8 cellular contexts compared by ENCODE assay signal in the genomic region with DNA sequence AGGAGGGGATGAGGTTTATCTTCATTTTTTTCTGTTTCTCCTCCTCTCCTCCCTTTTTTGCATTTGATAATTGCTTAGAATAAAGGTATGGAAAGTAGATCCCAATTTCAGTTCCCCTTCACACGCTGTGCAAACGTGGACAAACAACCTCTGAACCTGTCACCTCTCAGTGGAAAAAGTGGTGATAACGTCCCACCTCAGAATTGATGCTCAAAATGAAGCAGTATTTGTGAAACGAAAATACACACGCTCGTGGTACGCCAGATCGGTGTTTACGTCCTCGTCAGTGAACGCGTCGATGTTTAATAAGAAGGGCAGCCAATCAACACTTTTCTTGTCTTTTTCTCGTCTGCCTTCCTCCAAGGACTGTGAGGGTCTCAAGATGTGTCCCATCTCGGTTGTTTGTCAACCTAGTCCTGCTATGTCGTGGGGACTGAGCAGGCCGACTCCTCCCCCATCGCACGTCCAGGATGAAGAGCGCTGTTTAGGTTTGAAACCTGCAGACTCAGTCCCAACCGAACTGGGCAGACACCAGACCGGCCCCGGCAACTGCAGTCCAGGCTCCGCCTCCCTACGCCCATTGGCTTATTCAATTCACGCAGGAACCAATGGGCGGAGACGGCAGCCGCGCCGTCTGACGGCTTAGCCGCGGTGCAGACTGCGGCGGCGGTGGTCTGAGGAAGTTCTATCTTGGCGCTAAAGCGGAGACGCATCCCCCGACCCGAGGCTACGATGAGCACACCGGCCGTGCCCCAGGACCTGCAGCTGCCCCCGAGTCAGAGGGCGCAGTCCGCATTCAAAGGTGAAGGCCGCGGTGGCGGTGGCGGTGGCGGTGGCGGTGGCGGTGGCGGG.
DNase-seq lines count a peak whose midpoint lies in the region; ATAC-seq and TF ChIP-seq lines count a peak whose summit lies in the region.

A gene with protein sequence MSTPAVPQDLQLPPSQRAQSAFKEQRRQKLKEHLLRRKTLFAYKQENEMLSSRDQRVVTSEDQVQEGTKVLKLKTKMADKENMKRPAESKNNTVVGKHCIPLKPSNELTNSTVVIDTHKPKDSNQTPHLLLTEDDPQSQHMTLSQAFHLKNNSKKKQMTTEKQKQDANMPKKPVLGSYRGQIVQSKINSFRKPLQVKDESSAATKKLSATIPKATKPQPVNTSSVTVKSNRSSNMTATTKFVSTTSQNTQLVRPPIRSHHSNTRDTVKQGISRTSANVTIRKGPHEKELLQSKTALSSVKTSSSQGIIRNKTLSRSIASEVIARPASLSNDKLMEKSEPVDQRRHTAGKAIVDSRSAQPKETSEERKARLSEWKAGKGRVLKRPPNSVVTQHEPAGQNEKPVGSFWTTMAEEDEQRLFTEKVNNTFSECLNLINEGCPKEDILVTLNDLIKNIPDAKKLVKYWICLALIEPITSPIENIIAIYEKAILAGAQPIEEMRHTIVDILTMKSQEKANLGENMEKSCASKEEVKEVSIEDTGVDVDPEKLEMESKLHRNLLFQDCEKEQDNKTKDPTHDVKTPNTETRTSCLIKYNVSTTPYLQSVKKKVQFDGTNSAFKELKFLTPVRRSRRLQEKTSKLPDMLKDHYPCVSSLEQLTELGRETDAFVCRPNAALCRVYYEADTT (plus strand): TSS at position 654 of the 852 bp plus-strand sequence. CDS start 79 bp downstream, at position 733.

- DNase-seq in AG09309 (ENCODE audit: low read depth), result peak; percentile 66
- DNase-seq in NCI-H446 (lab: John Stamatoyannopoulos, UW), result peak; percentile 81 to 90
- DNase-seq in activated CD4-positive, CD25-positive, alpha-beta regulatory T cell treated with anti-CD3 and anti-CD28 coated beads, Interleukin-2, amount 50 U/mL, for 16 hours (ENCODE audit: low read depth, low spot score), result peak; percentile 87
- DNase-seq in cerebellar cortex (ENCODE audit: low spot score), result peak; percentile 97
- peak; percentile 98 for DNase-seq in islet precursor cell
- DNase-seq in stimulated activated CD4-positive, alpha-beta T cell treated with anti-CD3 and anti-CD28 coated beads, Interleukin-12 subunit alpha, Interleukin-12 subunit beta, amount 100 ng/mL, for 48 hours (ENCODE audit: low read depth in 2 of 3, low spot score in 1 of 3), result peak; percentile 85 to 90 (median 87)

- TF ChIP-seq CTCF in AG09309 (IDR thresholded peaks at IDR 0.05; ENCODE audit: control insufficient read depth, insufficient read depth, low read depth, low read length, missing control alignments), result no peak

- H3K4me3 ChIP-seq in AG09309 (ENCODE audit: control insufficient read depth, low read depth, low read length), result peak within 1 kb of the TSS; percentile 71

- ATAC-seq in GM19025 (IDR thresholded peaks at IDR 0.05; ENCODE audit: low read depth, unreplicated experiment) (peak; percentile 67), HG03342 (IDR thresholded peaks at IDR 0.05; ENCODE audit: unreplicated experiment) (peak; percentile 77)

Comparison
In these comparisons a context has a peak if more than half of its experiments do, and no peak if none do; other contexts are left out.
1. Peak in every context shown above with its lines: DNase-seq, ATAC-seq and H3K4me3 ChIP-seq.